In the genomic region with DNA sequence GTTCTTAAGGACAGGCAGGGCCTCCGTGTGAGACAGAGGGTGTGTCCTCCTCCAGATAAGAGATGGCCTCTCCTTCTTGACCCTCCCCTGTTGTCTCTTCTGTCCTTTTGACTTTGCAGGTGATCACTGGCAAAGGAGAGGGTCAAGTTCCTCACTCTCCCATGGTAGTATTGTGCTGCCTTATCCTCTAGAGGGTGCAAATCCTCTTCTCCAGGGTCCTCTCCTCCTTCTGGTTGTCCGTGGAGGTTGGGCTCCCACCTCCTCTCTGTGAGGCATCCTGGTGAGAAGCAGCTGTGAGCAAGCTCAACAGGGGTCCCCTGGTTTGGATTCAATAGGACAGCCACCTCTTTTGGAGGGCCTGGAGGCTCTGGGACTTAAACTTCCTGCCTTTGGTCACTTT, we compare ENCODE assay signal across 10 cellular contexts. TPM values are rescaled to one million over a fixed set of nuclear protein-coding genes. Genes with fewer than 3 reads are reported as not detected.
DNase-seq lines count a peak whose midpoint lies in the region; ATAC-seq, FAIRE-seq and TF ChIP-seq lines count a peak whose summit lies in the region.
"Had no signal": no experiment of that assay in that cellular context is flagged by ENCODE, and none has a peak within 500 bp of the region (broad histone marks: within the 10 kb centered on the region; RNA-seq: fewer than 3 reads in every experiment).

No MANE protein-coding gene starts in this region.

- intact Hi-C loops in HepG2 (cut with micrococcal nuclease; ENCODE audit: unreplicated experiment) = loop anchor here (2.0 kb wide), 1 partner anchor 66 kb away; no protein-coding TSS in a partner anchor

- POLR2A ChIA-PET in HepG2 (lab: Yijun Ruan, JAX) = interaction anchor here (1.1 kb wide), 1 partner anchor 62 kb away, joined by 3 read pairs; no protein-coding TSS in a partner anchor

- in situ Hi-C loops in HepG2 (cut with HindIII; ENCODE audit: extremely low pct_ligation_motif_present, low pct_unique_long_range_greater_than_20kb) = no loop called here

- WGBS in HepG2 (ENCODE audit: low lambda C conversion rate) = no CpG with 5 or more reads among the region's 2 CpGs

- FAIRE-seq in HepG2 (lab: Jason Lieb, UNC) = peak; percentile 44
- FAIRE-seq in GM19239 (lab: Jason Lieb, UNC) = no peak

- H3K4me3 ChIP-seq in HepG2 (replicated peaks in 1 of 3; ENCODE audit: insufficient read depth in 1 of 3, low read depth in 2 of 3, low read length in 3 of 3) = no peak overlapping the region

- H3K9me3 ChIP-seq in HepG2 (ENCODE audit: low read length) = no peaks in the 10 kb centered on the region
- H3K9me3 ChIP-seq: neutrophil had no signal

- no peak overlapping the region for H3K27ac ChIP-seq in HepG2 (ENCODE audit: extremely low read length, insufficient read depth, low read length)
- H3K27ac ChIP-seq: neutrophil had no signal

- TF ChIP-seq CTCF in HepG2 (CRISPR knock-in tag; IDR thresholded peaks at IDR 0.05) = peak; percentile 58

- TF ChIP-seq EP300 in HepG2 (IDR thresholded peaks at IDR 0.05; ENCODE audit: low read depth in 2 of 2, low read length in 2 of 2) (no peak), HepG2 (CRISPR knock-in tag; IDR thresholded peaks at IDR 0.05; ENCODE audit: borderline replicate concordance) (no peak)

- H4K20me1 ChIP-seq in HepG2 (ENCODE audit: insufficient read depth, low read length) = no peaks in the 10 kb centered on the region

- no peaks in the 10 kb centered on the region for H3K36me3 ChIP-seq in HepG2 (replicated peaks in 1 of 2; ENCODE audit: control insufficient read depth in 1 of 2, insufficient read depth in 2 of 2, low read length in 2 of 2)
- H3K36me3 ChIP-seq: neutrophil had no signal

- H3K27me3 ChIP-seq in HepG2 (ENCODE audit: control insufficient read depth in 1 of 2, insufficient read depth in 2 of 2, low read length in 2 of 2) = no peaks in the 10 kb centered on the region
- H3K27me3 ChIP-seq: neutrophil had no signal

- no peak for TF ChIP-seq RAD21 in HepG2 (CRISPR knock-in tag; IDR thresholded peaks at IDR 0.05)

- DNase-seq in ELR (ENCODE audit: low read depth) (peak; percentile 26), HuH-7 (ENCODE audit: low spot score) (peak; percentile 10), HepG2 (ENCODE audit: low spot score) (peak; percentile 21), GM19239 (ENCODE audit: insufficient read length, low spot score) (no peak)
- DNase-seq in activated CD4-positive, alpha-beta T cell treated with anti-CD3 and anti-CD28 coated beads, Interleukin-2, amount 50 U/mL, for 1 hour = peak; percentile 2
- DNase-seq: KG1 had no signal

- ATAC-seq in HepG2 (peak; percentile 83), HG03095 (IDR thresholded peaks at IDR 0.05; ENCODE audit: unreplicated experiment) (no peak), GM21526 (IDR thresholded peaks at IDR 0.05; ENCODE audit: low FRiP score, unreplicated experiment) (no peak), HG03469 (IDR thresholded peaks at IDR 0.05; ENCODE audit: unreplicated experiment) (no peak)

- TF ChIP-seq POLR2A in HepG2 (IDR thresholded peaks at IDR 0.05; ENCODE audit: insufficient read depth in 1 of 2, low read depth in 2 of 2, low read length in 2 of 2) = no peak

- H3K4me1 ChIP-seq in HepG2 (ENCODE audit: insufficient read depth, low read length) = peaks cover 9% of the 10 kb centered on the region

- CTCF ChIA-PET in HepG2 (lab: Yijun Ruan, JAX; ENCODE audit: low intra/inter-chr PET ratio, low total read pairs) = interaction anchor here (4.0 kb wide), 1 partner anchor 67 kb away, joined by 30 read pairs; no protein-coding TSS in a partner anchor

- H2AFZ ChIP-seq in HepG2 (ENCODE audit: low read length) = no peak overlapping the region

- no peak overlapping the region for H3K9ac ChIP-seq in HepG2 (ENCODE audit: insufficient read depth, low read depth, low read length)

- H3K4me2 ChIP-seq in HepG2 (ENCODE audit: low read depth, low read length) = no peak overlapping the region

- H3K79me2 ChIP-seq in HepG2 (ENCODE audit: insufficient read depth, low read length) = no peaks in the 10 kb centered on the region

- no TSS peak for BruUV-seq in HepG2 (replicated peaks; lab: Mats Ljungman, UMichigan)

RNA-seq across cellular contexts. Expression of gene ZNF182, which starts 44.8 kb away (rescaled TPM):
- total RNA-seq in HepG2 (2016; rRNA removed; fragmentation: Illumina TruSeq; extraction: Trizol) = 4.5 and 4.8 TPM in 2 replicates
- total RNA-seq in HepG2 (2016; cell fraction: cytosol; rRNA removed; fragmentation: Illumina TruSeq; extraction: Trizol; ENCODE audit: low read depth) = 0.30 and 0.35 TPM in 2 replicates
- total RNA-seq in HepG2 (2016; cell fraction: insoluble cytoplasmic fraction; rRNA removed; fragmentation: Illumina TruSeq; extraction: Trizol) = 4.7 and 5.2 TPM in 2 replicates
- 1.2 and 1.3 TPM in 2 replicates for total RNA-seq in HepG2 (2016; cell fraction: membrane; rRNA removed; fragmentation: Illumina TruSeq; extraction: Trizol)
- total RNA-seq in HepG2 (2016; cell fraction: nucleus; rRNA removed; fragmentation: Illumina TruSeq; extraction: Trizol) = 4.6 and 5.8 TPM in 2 replicates
- polyA plus RNA-seq in HepG2 (2011; rRNA removed) = 2.1 TPM in 2 replicates
- polyA plus RNA-seq in HepG2 (2011; cell fraction: cytosol; rRNA removed) = 0.60 and 1.2 TPM in 2 replicates
- 2.9 and 4.6 TPM in 2 replicates for polyA plus RNA-seq in HepG2 (2011; cell fraction: nucleus; rRNA removed)
- polyA plus RNA-seq in HepG2 (2012) = 3.9 and 4.1 TPM in 2 replicates
- polyA plus RNA-seq in HepG2 (2016; cell fraction: cytosol; fragmentation: Illumina TruSeq; extraction: Trizol; ENCODE audit: low read depth) = 0.06 and 0.08 TPM in 2 replicates
- polyA plus RNA-seq in HepG2 (2016; cell fraction: insoluble cytoplasmic fraction; fragmentation: Illumina TruSeq; extraction: Trizol; ENCODE audit: low read depth) = 4.7 and 4.8 TPM in 2 replicates
- polyA plus RNA-seq in HepG2 (2016; cell fraction: membrane; fragmentation: Illumina TruSeq; extraction: Trizol; ENCODE audit: low read depth) = 0.36 and 0.49 TPM in 2 replicates
- 12.4 and 13.6 TPM in 2 replicates for polyA plus RNA-seq in HepG2 (2016; cell fraction: nucleus; fragmentation: Illumina TruSeq; extraction: Trizol; ENCODE audit: insufficient read depth, low read depth)
- 0.56 and 1.9 TPM in 2 replicates for polyA minus RNA-seq in HepG2 (2011; rRNA and poly(A)+ RNA removed; ENCODE audit: low replicate concordance)
- 1.6 and 2.2 TPM in 2 replicates for polyA minus RNA-seq in HepG2 (2011; cell fraction: cytosol; rRNA and poly(A)+ RNA removed)
- polyA minus RNA-seq in HepG2 (2011; cell fraction: nucleus; rRNA and poly(A)+ RNA removed) = 2.8 and 4.4 TPM in 2 replicates

RNA-seq across cellular contexts. Expression of gene SPACA5, which starts 47.8 kb away (rescaled TPM):
- total RNA-seq in HepG2 (2016; rRNA removed; fragmentation: Illumina TruSeq; extraction: Trizol) = not detected in 2 replicates
- not detected in 2 replicates for total RNA-seq in HepG2 (2016; cell fraction: cytosol; rRNA removed; fragmentation: Illumina TruSeq; extraction: Trizol; ENCODE audit: low read depth)
- total RNA-seq in HepG2 (2016; cell fraction: insoluble cytoplasmic fraction; rRNA removed; fragmentation: Illumina TruSeq; extraction: Trizol) = not detected in 2 replicates
- total RNA-seq in HepG2 (2016; cell fraction: membrane; rRNA removed; fragmentation: Illumina TruSeq; extraction: Trizol) = not detected in 2 replicates
- not detected in 2 replicates for total RNA-seq in HepG2 (2016; cell fraction: nucleus; rRNA removed; fragmentation: Illumina TruSeq; extraction: Trizol)
- not detected in 2 replicates for polyA plus RNA-seq in HepG2 (2011; rRNA removed)
- polyA plus RNA-seq in HepG2 (2011; cell fraction: cytosol; rRNA removed) = not detected in 2 replicates
- polyA plus RNA-seq in HepG2 (2011; cell fraction: nucleus; rRNA removed) = not detected in 2 replicates
- polyA plus RNA-seq in HepG2 (2012) = not detected in 2 replicates
- not detected in 2 replicates for polyA plus RNA-seq in HepG2 (2016; cell fraction: cytosol; fragmentation: Illumina TruSeq; extraction: Trizol; ENCODE audit: low read depth)
- polyA plus RNA-seq in HepG2 (2016; cell fraction: insoluble cytoplasmic fraction; fragmentation: Illumina TruSeq; extraction: Trizol; ENCODE audit: low read depth) = not detected in 2 replicates
- not detected in 2 replicates for polyA plus RNA-seq in HepG2 (2016; cell fraction: membrane; fragmentation: Illumina TruSeq; extraction: Trizol; ENCODE audit: low read depth)
- polyA plus RNA-seq in HepG2 (2016; cell fraction: nucleus; fragmentation: Illumina TruSeq; extraction: Trizol; ENCODE audit: insufficient read depth, low read depth) = not detected in 2 replicates
- polyA minus RNA-seq in HepG2 (2011; rRNA and poly(A)+ RNA removed; ENCODE audit: low replicate concordance) = not detected in 2 replicates
- not detected in 2 replicates for polyA minus RNA-seq in HepG2 (2011; cell fraction: cytosol; rRNA and poly(A)+ RNA removed)
- polyA minus RNA-seq in HepG2 (2011; cell fraction: nucleus; rRNA and poly(A)+ RNA removed) = not detected in 2 replicates
